ENCODE assay signal across 1 cellular context in genomic region chr7:134083766-134084487, GRCh38.
TF ChIP-seq lines count a peak whose summit lies in the region.

No MANE protein-coding gene starts in this region.

TF ChIP-seq in K562, 482 proteins besides CTCF, POLR2A, EP300 and RAD21 (continued from another document and continues in another):
- TF ChIP-seq CBX1 (IDR thresholded peaks at IDR 0.05; ENCODE audit: low read depth) (peak; percentile 70), RCOR1 (IDR thresholded peaks at IDR 0.05; ENCODE audit: borderline replicate concordance in 1 of 2, low read depth in 2 of 2, low read length in 2 of 2) (peak; percentile 8 to 97; a peak in 3 of 4 replicates), RHOXF2B (CRISPR knock-in tag; conservative IDR thresholded peaks at IDR 0.05) (no peak), ZNF592 (IDR thresholded peaks at IDR 0.05) (peak; percentile 60), GABPA (tag; conservative IDR thresholded peaks at IDR 0.05; ENCODE audit: low read depth) (0 out of 2 replicates have a peak, but pooled peaks have one; percentile 3), TRIM24 (IDR thresholded peaks at IDR 0.05) (peak; percentile 59 to 77; a peak in 3 of 4 replicates), SMAD1 (IDR thresholded peaks at IDR 0.05; ENCODE audit: low read depth, low read length, partially characterized antibody) (peak; percentile 69), JUNB (CRISPR knock-in tag; conservative IDR thresholded peaks at IDR 0.05) (peak; percentile 93), ERF (CRISPR knock-in tag; IDR thresholded peaks at IDR 0.05) (no peak), STAT5A (IDR thresholded peaks at IDR 0.05; ENCODE audit: borderline replicate concordance, low read length) (peak; percentile 66), ATF1 (CRISPR knock-in tag; IDR thresholded peaks at IDR 0.05) (no peak), ATF1 (tag; IDR thresholded peaks at IDR 0.05) (peak; percentile 58), MEF2D (tag; conservative IDR thresholded peaks at IDR 0.05; ENCODE audit: low read depth) (0 out of 2 replicates have a peak, but pooled peaks have one; percentile 17), ZNF75A (CRISPR knock-in tag; IDR thresholded peaks at IDR 0.05) (peak; percentile 44; the same call in 1 of the 2 replicates), NFRKB (IDR thresholded peaks at IDR 0.05; ENCODE audit: low read depth) (peak; percentile 64), MTA3 (IDR thresholded peaks at IDR 0.05; ENCODE audit: borderline replicate concordance) (peak; percentile 69; the same call in 1 of the 2 replicates), BDP1 (IDR thresholded peaks at IDR 0.05; ENCODE audit: insufficient read depth, insufficient read length) (no peak), POLR2H (tag; IDR thresholded peaks at IDR 0.05; ENCODE audit: low read depth) (no peak), ZNF41 (CRISPR knock-in tag; conservative IDR thresholded peaks at IDR 0.05) (peak; percentile 66; the same call in 1 of the 2 replicates), FOXK2 (conservative IDR thresholded peaks at IDR 0.05 in 1 of 2, IDR thresholded peaks at IDR 0.05 in 1 of 2; ENCODE audit: low read depth in 2 of 2) (0 out of 4 replicates have a peak, but pooled peaks have one; percentile 13 to 25), ETV6 (IDR thresholded peaks at IDR 0.05; ENCODE audit: borderline replicate concordance in 1 of 2, low read depth in 2 of 2, low read length in 1 of 2) (0 out of 4 replicates have a peak, but pooled peaks of 1 of the 2 experiments have one; percentile 43), ETV6 (CRISPR knock-in tag; IDR thresholded peaks at IDR 0.05; ENCODE audit: borderline replicate concordance) (no peak), SOX6 (IDR thresholded peaks at IDR 0.05) (peak; percentile 90), RBM15 (IDR thresholded peaks at IDR 0.05; ENCODE audit: insufficient read depth, low read length) (no peak), BACH1 (tag; IDR thresholded peaks at IDR 0.05) (peak; percentile 10; the same call in 1 of the 2 replicates), RUNX1 (IDR thresholded peaks at IDR 0.05; ENCODE audit: low read depth) (no peak), CBFA2T3 (IDR thresholded peaks at IDR 0.05) (peak; percentile 81), MGA (IDR thresholded peaks at IDR 0.05) (peak; percentile 8; the same call in 1 of the 2 replicates), E2F1 (CRISPR knock-in tag; IDR thresholded peaks at IDR 0.05) (no peak), LCOR (CRISPR knock-in tag; IDR thresholded peaks at IDR 0.05) (no peak), DMBX1 (CRISPR knock-in tag; IDR thresholded peaks at IDR 0.05; ENCODE audit: borderline replicate concordance) (peak; percentile 45; the same call in 1 of the 2 replicates), PKNOX1 (IDR thresholded peaks at IDR 0.05) (0 out of 2 replicates have a peak, but pooled peaks have one; percentile 33), ZEB2 (IDR thresholded peaks at IDR 0.05) (0 out of 2 replicates have a peak, but pooled peaks have one; percentile 74), IRF9 (tag; IDR thresholded peaks at IDR 0.05) (no peak), CBX5 (IDR thresholded peaks at IDR 0.05; ENCODE audit: borderline replicate concordance, low read depth) (0 out of 2 replicates have a peak, but pooled peaks have one; percentile 19), MLX (CRISPR knock-in tag; conservative IDR thresholded peaks at IDR 0.05) (no peak), ZBTB9 (CRISPR knock-in tag; IDR thresholded peaks at IDR 0.05) (0 out of 2 replicates have a peak, but pooled peaks have one; percentile 34), HDGF (IDR thresholded peaks at IDR 0.05) (no peak), MAFK (IDR thresholded peaks at IDR 0.05; ENCODE audit: low read length) (peak; percentile 33; the same call in 1 of the 2 replicates)
